ENCODE assay signal across 8 cellular contexts in genomic region chr6:110537208-110538123, GRCh38.
DNase-seq lines count a peak whose midpoint lies in the region; ATAC-seq and TF ChIP-seq lines count a peak whose summit lies in the region.

No MANE protein-coding gene starts in this region.

- peaks cover 17% of the 10 kb centered on the region for H3K9me3 Mint-ChIP-seq in activated T-helper 2 cell treated with anti-CD3 and anti-CD28 coated beads, Interferon-gamma antibody, Interleukin-2, Interleukin-4, amounts not matched to agents 10 μg/mL and 5 μg/mL and 100 μg/mL, durations not matched to agents 14 hours and 24 hours and 36 hours

- 56 to 68% (median 59%) methylated on average over 8 of the region's 8 CpGs for WGBS in spleen, 5 donors

- no peak for TF ChIP-seq POLR2A in vagina (IDR thresholded peaks at IDR 0.05)
- TF ChIP-seq POLR2A in spleen (IDR thresholded peaks at IDR 0.05), result no peak

- H3K27ac ChIP-seq in vagina, result peak overlapping the region; percentile 15
- H3K27ac ChIP-seq in spleen, result no peak overlapping the region

- H3K9me3 ChIP-seq in vagina (no peaks in the 10 kb centered on the region), spleen (peaks cover 0 to 8% (median 0%) of the 10 kb centered on the region in 8 donors)

- peak overlapping the region; percentile 80 for H3K27ac Mint-ChIP-seq in activated T-helper 2 cell treated with anti-CD3 and anti-CD28 coated beads, Interferon-gamma antibody, Interleukin-2, Interleukin-4, amounts not matched to agents 10 μg/mL and 5 μg/mL and 100 μg/mL, durations not matched to agents 14 hours and 24 hours and 36 hours

- intact Hi-C loops in activated T-helper 2 cell treated with anti-CD3 and anti-CD28 coated beads, Interferon-gamma antibody, Interleukin-2, Interleukin-4, amounts not matched to agents 10 μg/mL and 5 μg/mL and 100 μg/mL, durations not matched to agents 14 hours and 24 hours and 36 hours (cut with micrococcal nuclease), result loop anchor here (1.0 to 2.0 kb wide), 4 partner anchors 54 to 407 kb away; partner anchors contain the start of gene CDK19
- intact Hi-C loops in vagina (cut with DNase I) (loop anchor here (10.0 kb wide), 1 partner anchor 417 kb away; the partner anchor contains the start of gene GTF3C6), spleen (cut with DNase I; ENCODE audit: low total_unique reads) (no loop called here)

- H3K4me3 Mint-ChIP-seq in activated T-helper 2 cell treated with anti-CD3 and anti-CD28 coated beads, Interferon-gamma antibody, Interleukin-2, Interleukin-4, amounts not matched to agents 10 μg/mL and 5 μg/mL and 100 μg/mL, durations not matched to agents 14 hours and 24 hours and 36 hours (ENCODE audit: low read depth), result no peak overlapping the region

- no peaks in the 10 kb centered on the region for H3K27me3 Mint-ChIP-seq in activated T-helper 2 cell treated with anti-CD3 and anti-CD28 coated beads, Interferon-gamma antibody, Interleukin-2, Interleukin-4, amounts not matched to agents 10 μg/mL and 5 μg/mL and 100 μg/mL, durations not matched to agents 14 hours and 24 hours and 36 hours (ENCODE audit: low read depth)

- ATAC-seq in HG02678 (IDR thresholded peaks at IDR 0.05; ENCODE audit: unreplicated experiment), result no peak

- H3K4me3 ChIP-seq in vagina (no peak overlapping the region), spleen (no peak overlapping the region)

- H3K36me3 Mint-ChIP-seq in activated T-helper 2 cell treated with anti-CD3 and anti-CD28 coated beads, Interferon-gamma antibody, Interleukin-2, Interleukin-4, amounts not matched to agents 10 μg/mL and 5 μg/mL and 100 μg/mL, durations not matched to agents 14 hours and 24 hours and 36 hours (ENCODE audit: low read depth), result peaks cover 12% of the 10 kb centered on the region

- TF ChIP-seq CTCF in vagina (IDR thresholded peaks at IDR 0.05) (no peak), spleen (IDR thresholded peaks at IDR 0.05 in 8 of 11, conservative IDR thresholded peaks at IDR 0.05 in 3 of 11) (no peak)

- peak; percentile 61 to 63 for DNase-seq in AML-193 (lab: John Stamatoyannopoulos, UW)
- peak; percentile 89 for DNase-seq in HS-5 (ENCODE audit: low read depth)
- DNase-seq in activated T-helper 2 cell treated with anti-CD3 and anti-CD28 coated beads, Interferon-gamma antibody, Interleukin-2, Interleukin-4, amounts not matched to agents 10 μg/mL and 5 μg/mL and 100 μg/mL, durations not matched to agents 14 hours and 24 hours and 36 hours (ENCODE audit: low spot score), result no peak
- DNase-seq in islet precursor cell, result peak; percentile 76
- peak in 1 of 2 donors; percentile 71 for DNase-seq in vagina (ENCODE audit: extremely low spot score in 2 of 2)
- DNase-seq in spleen, result no peak
- DNase-seq in GOT3 (lab: John Stamatoyannopoulos, UW), result no peak

- H3K27me3 ChIP-seq in vagina (no peaks in the 10 kb centered on the region), spleen (replicated peaks in 1 of 7) (no peaks in the 10 kb centered on the region)

- no peaks in the 10 kb centered on the region for H3K36me3 ChIP-seq in vagina
- no peaks in the 10 kb centered on the region for H3K36me3 ChIP-seq in spleen

- peaks cover 34% of the 10 kb centered on the region for H3K4me1 ChIP-seq in vagina
- H3K4me1 ChIP-seq in spleen, result no peaks in the 10 kb centered on the region

- H3K4me1 Mint-ChIP-seq in activated T-helper 2 cell treated with anti-CD3 and anti-CD28 coated beads, Interferon-gamma antibody, Interleukin-2, Interleukin-4, amounts not matched to agents 10 μg/mL and 5 μg/mL and 100 μg/mL, durations not matched to agents 14 hours and 24 hours and 36 hours (ENCODE audit: low read depth), result peaks cover 64% of the 10 kb centered on the region

Comparison
In these comparisons a context has a peak if more than half of its experiments do, and no peak if none do; other contexts are left out.
1. DNase-seq: peak in AML-193 (2 of 2), HS-5 (single experiment) and islet precursor cell (single experiment); none in activated T-helper 2 cell treated with anti-CD3 and anti-CD28 coated beads, Interferon-gamma antibody, Interleukin-2, Interleukin-4, amounts not matched to agents 10 μg/mL and 5 μg/mL and 100 μg/mL, durations not matched to agents 14 hours and 24 hours and 36 hours (single experiment), spleen (single experiment) and GOT3 (single experiment).